In the genomic region with DNA sequence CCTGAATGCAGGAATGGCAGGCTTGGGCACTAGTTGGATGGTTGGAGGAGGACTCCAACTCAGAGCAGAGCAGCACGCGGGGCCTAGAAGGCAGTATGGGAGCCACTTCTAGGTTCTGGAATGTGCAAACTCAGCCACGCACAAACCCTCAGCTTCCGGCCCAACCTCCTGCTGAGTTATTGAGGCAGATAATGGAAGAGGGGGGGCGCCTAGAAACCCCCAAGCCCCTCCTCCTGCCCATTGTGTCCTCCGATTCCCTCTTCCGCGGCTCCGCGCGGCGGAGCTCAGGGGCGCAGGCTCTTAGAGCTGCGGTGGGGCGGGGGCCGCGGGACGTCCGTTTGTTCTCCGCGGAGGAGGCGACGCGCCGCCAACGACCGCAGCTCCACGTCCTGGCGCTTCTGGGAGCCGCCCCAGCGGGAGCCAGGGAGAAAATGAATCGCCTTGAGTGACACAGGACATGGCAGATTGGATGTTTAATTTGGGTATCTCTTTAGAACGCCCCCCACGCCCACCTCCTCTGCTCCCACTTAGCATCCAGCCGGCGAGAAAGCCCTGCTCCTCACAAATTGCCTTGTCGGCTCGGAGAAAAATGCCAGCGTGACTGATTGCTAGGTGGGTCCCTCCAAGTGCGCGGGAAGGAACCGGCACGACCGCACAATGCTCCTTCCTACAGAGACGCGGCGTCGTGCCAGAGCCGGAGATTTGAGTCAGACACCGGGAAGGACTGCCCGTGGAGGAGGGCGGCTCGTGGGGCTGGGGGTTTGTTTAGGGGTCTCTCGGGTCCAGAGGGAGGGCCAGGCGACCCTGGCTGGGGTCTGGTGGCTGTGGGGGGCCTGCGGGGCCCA, we compare ENCODE assay signal across 8 cellular contexts.
DNase-seq lines count a peak whose midpoint lies in the region; ATAC-seq and TF ChIP-seq lines count a peak whose summit lies in the region.

No MANE protein-coding gene starts in this region.

- peaks cover 7% of the 10 kb centered on the region for H3K9me3 ChIP-seq in mesodermal cell (ENCODE audit: control insufficient read depth, low read length)
- H3K9me3 ChIP-seq in thymus (ENCODE audit: control insufficient read depth), result peaks cover 2% of the 10 kb centered on the region

- 0 to 2% methylated on average over 22 to 49 of the region's 56 CpGs for WGBS in mesodermal cell (ENCODE audit: insufficient coverage in 2 of 2), 2 experiments
- under 1% methylated on average over 56 of the region's 56 CpGs for WGBS in thymus

- peak overlapping the region; percentile 53 for H3K27ac ChIP-seq in mesodermal cell (ENCODE audit: low read depth, low read length, severe bottlenecking)
- H3K27ac ChIP-seq in thymus (ENCODE audit: low read depth), result peak overlapping the region; percentile 10

- peaks cover 27% of the 10 kb centered on the region for H3K27me3 ChIP-seq in thymus (ENCODE audit: control insufficient read depth, insufficient read depth)

- peak; percentile 87 for DNase-seq in CMK (ENCODE audit: low read depth)
- DNase-seq in Kasumi-1 (lab: John Stamatoyannopoulos, UW), result peak; percentile 32 to 53
- peak; percentile 47 for DNase-seq in SKM-1 (lab: John Stamatoyannopoulos, UW; ENCODE audit: unreplicated experiment)
- peak; percentile 77 for DNase-seq in epithelial cell of esophagus (ENCODE audit: low read depth)
- DNase-seq in NCI-H187 treated with DMSO at 0.1 percent for 48 hours (lab: John Stamatoyannopoulos, UW), result no peak

- H3K36me3 ChIP-seq in mesodermal cell (ENCODE audit: control insufficient read depth, insufficient read depth, low read length) (no peaks in the 10 kb centered on the region), thymus (ENCODE audit: control insufficient read depth, insufficient read depth) (no peaks in the 10 kb centered on the region)

- no peaks in the 10 kb centered on the region for H3K4me1 ChIP-seq in mesodermal cell (ENCODE audit: control insufficient read depth, insufficient read depth, low read length, poor library complexity, severe bottlenecking)
- peaks cover 4% of the 10 kb centered on the region for H3K4me1 ChIP-seq in thymus (ENCODE audit: control insufficient read depth, insufficient read depth, low read length)

- H3K4me3 ChIP-seq in epithelial cell of esophagus (ENCODE audit: low read length) (peak overlapping the region; percentile 45), mesodermal cell (ENCODE audit: extremely low read depth, insufficient read depth, low read length, poor library complexity, severe bottlenecking) (peak overlapping the region; percentile 46), thymus (ENCODE audit: low read length) (peak overlapping the region; percentile 29)

- no peak for ATAC-seq in HG03520 (IDR thresholded peaks at IDR 0.05; ENCODE audit: unreplicated experiment)

- TF ChIP-seq CTCF in epithelial cell of esophagus (IDR thresholded peaks at IDR 0.05; ENCODE audit: insufficient read depth, low read depth, low read length, missing control alignments), result no peak
